ENCODE assay signal across 1 cellular context in genomic region chr10:10094700-10095099, GRCh38.
TF ChIP-seq lines count a peak whose summit lies in the region.

No MANE protein-coding gene starts in this region.

TF ChIP-seq in HepG2, 621 proteins besides CTCF, POLR2A, EP300 and RAD21 (continued from another document):
- TF ChIP-seq ZNF691 (CRISPR knock-in tag; IDR thresholded peaks at IDR 0.05; ENCODE audit: borderline replicate concordance, low read depth): no peak
- no peak for TF ChIP-seq LRRFIP1 (CRISPR knock-in tag; conservative IDR thresholded peaks at IDR 0.05)
- no peak for TF ChIP-seq ATRX (CRISPR knock-in tag; IDR thresholded peaks at IDR 0.05; ENCODE audit: borderline replicate concordance)
- no peak for TF ChIP-seq TEF (CRISPR knock-in tag; IDR thresholded peaks at IDR 0.05)
- no peak for TF ChIP-seq RERE (CRISPR knock-in tag; IDR thresholded peaks at IDR 0.05; ENCODE audit: low read depth)
- TF ChIP-seq SNAI1 (CRISPR knock-in tag; IDR thresholded peaks at IDR 0.05; ENCODE audit: borderline replicate concordance): no peak
- TF ChIP-seq MBNL3 (CRISPR knock-in tag; conservative IDR thresholded peaks at IDR 0.05): no peak
- TF ChIP-seq ZNF768 (CRISPR knock-in tag; IDR thresholded peaks at IDR 0.05): no peak
- TF ChIP-seq ZNF30 (CRISPR knock-in tag; IDR thresholded peaks at IDR 0.05): no peak
- no peak for TF ChIP-seq ZNF552 (CRISPR knock-in tag; IDR thresholded peaks at IDR 0.05; ENCODE audit: borderline replicate concordance)
- TF ChIP-seq ZBTB7B (CRISPR knock-in tag; IDR thresholded peaks at IDR 0.05): no peak
- no peak for TF ChIP-seq TFE3 (CRISPR knock-in tag; IDR thresholded peaks at IDR 0.05)
